ENCODE assay signal across 8 cellular contexts in genomic region chr19:1239420-1239795, GRCh38. TPM values are rescaled to one million over a fixed set of nuclear protein-coding genes. Genes with fewer than 3 reads are reported as not detected.
A peak's percentile ranks its signal among the peaks of the same experiment; 100 is the strongest.
DNase-seq lines count a peak whose midpoint lies in the region; ATAC-seq and TF ChIP-seq lines count a peak whose summit lies in the region.

No MANE protein-coding gene starts in this region.

- no peak overlapping the region for H3K4me3 ChIP-seq in CD8-positive, alpha-beta memory T cell (ENCODE audit: low read length)
- H3K4me3 ChIP-seq in Panc1 (ENCODE audit: low read depth in 2 of 2, low read length in 2 of 2), result peak overlapping the region; percentile 27 to 48; a peak in 3 of 4 replicates
- no peak overlapping the region for H3K4me3 ChIP-seq in esophagus muscularis mucosa
- H3K4me3 ChIP-seq in psoas muscle, result no peak overlapping the region
- no peak overlapping the region for H3K4me3 ChIP-seq in colonic mucosa

- peak overlapping the region; percentile 54 to 92 (median 83) for H3K4me3 Mint-ChIP-seq in CD8-positive, alpha-beta memory T cell

- BruUV-seq in Panc1 (replicated peaks; lab: Mats Ljungman, UMichigan), result no TSS peak

- H3K27me3 Mint-ChIP-seq in CD8-positive, alpha-beta memory T cell, result peaks cover 6 to 8% of the 10 kb centered on the region in 2 donors

- H3K27ac Mint-ChIP-seq in CD8-positive, alpha-beta memory T cell, result peak overlapping the region in 7 of 8 donors; percentile 37 to 95 (median 89)

- no peak for TF ChIP-seq POLR2A in esophagus muscularis mucosa (IDR thresholded peaks at IDR 0.05; ENCODE audit: low read depth)

- no peaks in the 10 kb centered on the region for H3K27me3 ChIP-seq in CD8-positive, alpha-beta memory T cell (ENCODE audit: insufficient read depth, low read length, poor library complexity, severe bottlenecking)
- H3K27me3 ChIP-seq in Panc1 (ENCODE audit: control insufficient read depth, insufficient read depth, low read length) (no peaks in the 10 kb centered on the region), esophagus muscularis mucosa (peaks cover 0 to 14% (median 2%) of the 10 kb centered on the region in 4 donors), psoas muscle (ENCODE audit: insufficient read depth in 3 of 3, low read length in 2 of 3) (peaks cover 0 to 5% (median 3%) of the 10 kb centered on the region in 3 donors), colonic mucosa (peaks cover 28% of the 10 kb centered on the region)

- peaks cover 0 to 5% (median 0%) of the 10 kb centered on the region in 3 donors for H3K36me3 Mint-ChIP-seq in CD8-positive, alpha-beta memory T cell

- WGBS in esophagus muscularis mucosa, result 87% methylated on average over 10 of the region's 11 CpGs
- 76 to 82% (median 81%) methylated on average over 11 of the region's 11 CpGs for WGBS in psoas muscle, 3 donors

- peaks cover 42% of the 10 kb centered on the region for H3K4me1 ChIP-seq in CD8-positive, alpha-beta memory T cell (ENCODE audit: insufficient read depth, low read length)
- H3K4me1 ChIP-seq in Panc1 (ENCODE audit: control insufficient read depth, insufficient read depth, low read length) (peaks cover 26% of the 10 kb centered on the region), esophagus muscularis mucosa (peaks cover 54 to 79% (median 69%) of the 10 kb centered on the region in 4 donors), psoas muscle (peaks cover 39% of the 10 kb centered on the region), colonic mucosa (peaks cover 17% of the 10 kb centered on the region)

- TF ChIP-seq EP300 in esophagus muscularis mucosa (IDR thresholded peaks at IDR 0.05), result no peak

- POLR2A ChIA-PET in CD8-positive, alpha-beta memory T cell (lab: Charles Lee), result interaction anchor here (1.8 kb wide), 1 partner anchor 30 kb away, joined by 8 read pairs; the partner anchor contains the start of gene CIRBP
- POLR2A ChIA-PET in Panc1 (lab: Charles Lee), result no interaction called here

- no peaks in the 10 kb centered on the region for H3K9me3 ChIP-seq in CD8-positive, alpha-beta memory T cell (ENCODE audit: low read length)
- H3K9me3 ChIP-seq in Panc1 (ENCODE audit: control insufficient read depth, insufficient read depth, low read depth, low read length) (no peaks in the 10 kb centered on the region), esophagus muscularis mucosa (no peaks in the 10 kb centered on the region), psoas muscle (no peaks in the 10 kb centered on the region), colonic mucosa (no peaks in the 10 kb centered on the region)

- in situ Hi-C loops in Panc1 (cut with HindIII; ENCODE audit: low pct_unique_long_range_greater_than_20kb, low sequenced_read_pairs), result no loop called here

- ATAC-seq in Panc1 (no peak), psoas muscle (no peak), HG03280 (IDR thresholded peaks at IDR 0.05; ENCODE audit: unreplicated experiment) (no peak)

- peaks cover 17 to 46% (median 19%) of the 10 kb centered on the region in 3 donors for H3K4me1 Mint-ChIP-seq in CD8-positive, alpha-beta memory T cell

- CTCF ChIA-PET in CD8-positive, alpha-beta memory T cell (lab: Charles Lee), result interaction anchor here (1.0 to 1.6 kb wide), 4 partner anchors 16 to 184 kb away, joined by 3 to 4 read pairs (median 3); partner anchors contain the start of gene CIRBP
- CTCF ChIA-PET in Panc1 (lab: Charles Lee), result no interaction called here

- no peaks in the 10 kb centered on the region for H3K9me3 Mint-ChIP-seq in CD8-positive, alpha-beta memory T cell

- DNase-seq in CD8-positive, alpha-beta memory T cell, result no peak
- DNase-seq in Panc1 (ENCODE audit: low read depth, low spot score) (no peak), esophagus muscularis mucosa (ENCODE audit: extremely low spot score) (no peak), psoas muscle (no peak), colonic mucosa (no peak), NCI-H146 (lab: John Stamatoyannopoulos, UW) (no peak), CD1c-positive myeloid dendritic cell (ENCODE audit: extremely low spot score) (no peak)

- intact Hi-C loops in Panc1 (cut with micrococcal nuclease; ENCODE audit: unreplicated experiment) (no loop called here), esophagus muscularis mucosa (cut with DNase I) (no loop called here), psoas muscle (cut with DNase I) (loop anchor here in 1 of 2 donors (2.0 kb wide), 1 partner anchor 19 kb away; no protein-coding TSS in a partner anchor), colonic mucosa (cut with DNase I) (no loop called here)

- peak overlapping the region; percentile 48 for H3K27ac ChIP-seq in CD8-positive, alpha-beta memory T cell (ENCODE audit: low read depth, low read length)
- H3K27ac ChIP-seq in Panc1 (ENCODE audit: low read length), result 0 out of 2 replicates have a peak overlapping the region, but pooled peaks have one; percentile 65
- H3K27ac ChIP-seq in esophagus muscularis mucosa (replicated peaks in 1 of 4), result peak overlapping the region; percentile 91 to 100 (median 100)
- peak overlapping the region; percentile 99 for H3K27ac ChIP-seq in psoas muscle
- H3K27ac ChIP-seq in colonic mucosa, result no peak overlapping the region

- H3K9ac ChIP-seq in colonic mucosa (ENCODE audit: low read depth in 2 of 2, low read length in 2 of 2), result peak overlapping the region in 1 of 2 donors; percentile 40

- TF ChIP-seq CTCF in Panc1 (IDR thresholded peaks at IDR 0.05) (no peak), esophagus muscularis mucosa (IDR thresholded peaks at IDR 0.05) (no peak), psoas muscle (IDR thresholded peaks at IDR 0.05) (no peak), colonic mucosa (IDR thresholded peaks at IDR 0.05) (no peak)

- no peaks in the 10 kb centered on the region for H3K36me3 ChIP-seq in CD8-positive, alpha-beta memory T cell (ENCODE audit: insufficient read depth, low read length)
- H3K36me3 ChIP-seq in Panc1 (ENCODE audit: control insufficient read depth, insufficient read depth, low read length), result no peaks in the 10 kb centered on the region; the same call in 1 of the 2 replicates
- H3K36me3 ChIP-seq in esophagus muscularis mucosa, result peaks cover 0 to 3% (median under 1%) of the 10 kb centered on the region in 4 donors
- no peaks in the 10 kb centered on the region for H3K36me3 ChIP-seq in psoas muscle (ENCODE audit: insufficient read depth in 1 of 2, low read depth in 1 of 2)
- H3K36me3 ChIP-seq in colonic mucosa, result no peaks in the 10 kb centered on the region

RNA-seq across cellular contexts. Expression of gene CBARP, which starts 1.6 kb away (rescaled TPM):
- under 1 TPM; 0.22 to 0.80 TPM for total RNA-seq in CD8-positive, alpha-beta memory T cell
- not detected for polyA plus RNA-seq in CD8-positive, alpha-beta memory T cell
- total RNA-seq in Panc1 (2021; ENCODE audit: unreplicated experiment) (14.5 TPM), esophagus muscularis mucosa (1 to 10 TPM in 1 of 4 donors, under 1 TPM in 2, not detected in 1; 0.58 to 1.0 (median 0.99) TPM), psoas muscle (1 to 10 TPM in 2 of 4 donors, under 1 TPM in 2; 0.41 to 4.0 (median 1.5) TPM), colonic mucosa (under 1 TPM; 0.22 to 0.48 TPM)
- polyA plus RNA-seq in Panc1 (2012; ENCODE audit: insufficient read length), result 16.4 TPM
- 10 to 100 TPM in 1 of 3 donors, under 1 TPM in 2; 0.75 to 19.0 (median 0.88) TPM for polyA plus RNA-seq in psoas muscle

RNA-seq across cellular contexts. Expression of gene ATP5F1D, which starts 2.1 kb away (rescaled TPM):
- total RNA-seq in CD8-positive, alpha-beta memory T cell, result 100 to 1,000 TPM; 179 to 180 TPM
- 271 TPM for polyA plus RNA-seq in CD8-positive, alpha-beta memory T cell
- 218 TPM for total RNA-seq in Panc1 (2021; ENCODE audit: unreplicated experiment)
- polyA plus RNA-seq in Panc1 (2012; ENCODE audit: insufficient read length), result 365 TPM
- 100 to 1,000 TPM in 2 of 4 donors, 10 to 100 TPM in 2; 77.5 to 140 (median 109) TPM for total RNA-seq in esophagus muscularis mucosa
- total RNA-seq in psoas muscle, result 100 to 1,000 TPM; 362 to 759 (median 472) TPM
- polyA plus RNA-seq in psoas muscle, result 100 to 1,000 TPM; 310 to 858 (median 690) TPM
- total RNA-seq in colonic mucosa, result 100 to 1,000 TPM; 359 to 627 TPM

RNA-seq across cellular contexts. Expression of gene MIDN, which starts 9.0 kb away (rescaled TPM):
- 10 to 100 TPM; 39.8 to 45.3 TPM for total RNA-seq in CD8-positive, alpha-beta memory T cell
- 14.6 TPM for polyA plus RNA-seq in CD8-positive, alpha-beta memory T cell
- 118 TPM for total RNA-seq in Panc1 (2021; ENCODE audit: unreplicated experiment)
- 76.9 TPM for polyA plus RNA-seq in Panc1 (2012; ENCODE audit: insufficient read length)
- 10 to 100 TPM; 20.3 to 72.2 (median 31.8) TPM for total RNA-seq in esophagus muscularis mucosa
- total RNA-seq in psoas muscle, result 100 to 1,000 TPM in 3 of 4 donors, 10 to 100 TPM in 1; 84.7 to 331 (median 217) TPM
- polyA plus RNA-seq in psoas muscle, result 100 to 1,000 TPM in 1 of 3 donors, 10 to 100 TPM in 2; 29.2 to 147 (median 36.4) TPM
- 100 to 1,000 TPM; 172 to 177 TPM for total RNA-seq in colonic mucosa

RNA-seq across cellular contexts. Expression of gene CIRBP, which starts 29.7 kb away (rescaled TPM):
- 100 to 1,000 TPM; 253 to 258 TPM for total RNA-seq in CD8-positive, alpha-beta memory T cell
- polyA plus RNA-seq in CD8-positive, alpha-beta memory T cell, result 238 TPM
- total RNA-seq in Panc1 (2021; ENCODE audit: unreplicated experiment) (66.6 TPM), esophagus muscularis mucosa (100 to 1,000 TPM; 236 to 601 (median 429) TPM), psoas muscle (100 to 1,000 TPM; 137 to 591 (median 245) TPM), colonic mucosa (100 to 1,000 TPM; 163 to 179 TPM)
- polyA plus RNA-seq in Panc1 (2012; ENCODE audit: insufficient read length), result 101 TPM
- polyA plus RNA-seq in psoas muscle, result 100 to 1,000 TPM; 249 to 321 (median 317) TPM

RNA-seq across cellular contexts. Expression of gene STK11, which starts 33.8 kb away (rescaled TPM):
- 10 to 100 TPM; 66.9 to 69.7 TPM for total RNA-seq in CD8-positive, alpha-beta memory T cell
- polyA plus RNA-seq in CD8-positive, alpha-beta memory T cell, result 37.0 TPM
- total RNA-seq in Panc1 (2021; ENCODE audit: unreplicated experiment), result 116 TPM
- 141 TPM for polyA plus RNA-seq in Panc1 (2012; ENCODE audit: insufficient read length)
- 10 to 100 TPM; 52.2 to 95.7 (median 73.2) TPM for total RNA-seq in esophagus muscularis mucosa
- 10 to 100 TPM; 83.5 to 95.0 (median 88.3) TPM for total RNA-seq in psoas muscle
- 100 to 1,000 TPM in 1 of 3 donors, 10 to 100 TPM in 2; 64.9 to 133 (median 83.4) TPM for polyA plus RNA-seq in psoas muscle
- total RNA-seq in colonic mucosa, result 100 to 1,000 TPM in 1 of 2 donors, 10 to 100 TPM in 1; 76.3 to 103 TPM

Comparison
In these comparisons a context has a peak if more than half of its experiments do, and no peak if none do; other contexts are left out.
1. H3K4me3 ChIP-seq: peak in Panc1 (2 of 2); none in CD8-positive, alpha-beta memory T cell (single experiment), esophagus muscularis mucosa (0 of 4), psoas muscle (single experiment) and colonic mucosa (single experiment).